In the genomic region with DNA sequence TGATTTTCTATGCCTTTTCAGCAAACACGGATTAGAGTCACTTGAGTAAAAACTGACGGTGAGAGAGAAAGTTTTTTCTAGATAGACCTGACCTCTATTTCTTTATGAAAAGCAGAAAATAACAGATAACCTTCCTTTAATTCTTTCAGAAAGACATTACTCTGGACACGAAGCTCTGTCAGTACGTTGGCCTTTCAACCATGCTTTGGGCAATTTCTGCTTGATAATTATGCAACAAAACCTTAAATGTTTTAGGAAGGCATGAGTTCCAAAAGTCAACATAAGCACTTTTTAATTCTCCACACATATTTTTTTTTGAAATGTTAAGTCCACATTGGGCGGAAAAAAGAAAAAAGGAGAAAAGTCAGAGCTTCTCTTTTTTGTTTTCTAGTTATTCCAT, we compare ENCODE assay signal across 22 cellular contexts.
"Had no signal": no experiment of that assay in that cellular context is flagged by ENCODE, and none has a peak within 500 bp of the region (broad histone marks: within the 10 kb centered on the region; RNA-seq: fewer than 3 reads in every experiment).

No MANE protein-coding gene starts in this region.

- H3K27me3 ChIP-seq: breast epithelium, esophagus squamous epithelium, hepatocyte, neutrophil, sigmoid colon, spleen had no signal

- H3K9ac ChIP-seq: parathyroid adenoma had no signal

- ATAC-seq: left cardiac atrium; lower lobe of right lung; stimulated activated memory B cell treated with anti-CD40 and anti-IgM and Interleukin-4, amounts not matched to agents 10 μg/mL and 1 μg/mL and 100 μg/mL, for 72 hours had no signal

- FAIRE-seq: endothelial cell of umbilical vein had no signal

- H3K36me3 ChIP-seq: breast epithelium, esophagus squamous epithelium, lower lobe of right lung, neutrophil, sigmoid colon, spleen had no signal

- H3K79me2 ChIP-seq: hepatocyte, parathyroid adenoma had no signal

- H3K4me3 ChIP-seq: breast epithelium, esophagus squamous epithelium, hepatocyte, lower lobe of right lung, sigmoid colon, spleen had no signal

- H3K27ac ChIP-seq: breast epithelium, esophagus squamous epithelium, hepatocyte, lower lobe of right lung, neutrophil, parathyroid adenoma, sigmoid colon, spleen had no signal

- H2AFZ ChIP-seq: hepatocyte, parathyroid adenoma had no signal

- H3K9me3 ChIP-seq: breast epithelium, esophagus squamous epithelium, lower lobe of right lung, neutrophil, sigmoid colon, spleen had no signal

- H3K4me1 ChIP-seq: breast epithelium had no signal

- DNase-seq: activated CD4-positive, alpha-beta T cell treated with anti-CD3 and anti-CD28 coated beads, Interleukin-2, amount 50 U/mL, for 1 hour; activated CD4-positive, CD25-positive, alpha-beta regulatory T cell treated with anti-CD3 and anti-CD28 coated beads, Interleukin-2, amount 50 U/mL, for 72 hours; activated CD8-positive, alpha-beta memory T cell treated with anti-CD3 and anti-CD28 coated beads, Interleukin-2, amount 50 U/mL, for 48 hours; activated effector memory CD4-positive, alpha-beta T cell treated with Interleukin-2 at 50 U/mL for 16 hours; activated naive CD4-positive, alpha-beta T cell treated with anti-CD3 and anti-CD28 coated beads, Interleukin-2, amount 10 ng/mL, durations not matched to agents 7 days and 5 days; activated T-cell treated with anti-CD3 and anti-CD28 coated beads, Interleukin-2, amount 50 U/mL, for 48 hours; aorta; cerebellar nuclear complex; cortex of kidney; effector CD8-positive, alpha-beta T cell; esophagus squamous epithelium; left cardiac atrium; lower lobe of right lung; sigmoid colon; spleen; stimulated activated CD4-positive, alpha-beta T cell treated with anti-CD3 and anti-CD28 coated beads, Interleukin-4, amount 100 ng/mL, for 4 hours had no signal
